ENCODE assay signal across 2 cellular contexts in the genomic region with DNA sequence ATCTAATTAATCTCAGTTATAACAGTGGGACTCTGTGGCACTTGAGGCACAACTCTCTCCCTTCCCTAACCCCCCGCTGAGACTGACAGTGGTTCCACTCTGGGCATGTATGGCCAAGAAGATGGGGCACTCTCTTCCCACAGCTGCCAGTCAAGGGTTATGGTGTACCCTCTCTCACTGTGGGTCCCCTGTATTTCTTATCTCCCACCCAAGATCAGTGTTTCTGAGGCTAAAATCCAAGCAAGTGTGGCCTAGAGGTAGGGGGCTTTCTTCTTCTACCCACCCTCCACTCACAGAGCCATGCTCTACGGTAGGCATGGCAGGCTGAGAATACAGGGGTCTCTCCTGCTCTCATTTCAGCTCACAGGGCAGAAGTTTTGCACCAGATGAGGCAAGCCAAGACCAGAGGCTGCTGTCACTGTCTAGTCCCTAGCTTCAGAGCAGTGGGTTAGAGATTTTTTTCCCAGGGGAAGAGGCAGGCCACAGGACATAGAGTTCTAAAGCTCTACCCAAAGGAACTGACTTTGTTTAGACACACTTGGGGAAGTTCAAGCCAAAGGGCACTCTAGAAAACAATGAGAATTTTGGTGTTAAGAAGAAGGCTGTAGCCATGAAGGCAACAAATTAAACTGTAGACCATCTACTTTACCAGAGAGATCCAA.
TF ChIP-seq lines count a peak whose summit lies in the region.

No MANE protein-coding gene starts in this region.

TF ChIP-seq in K562, 482 proteins besides CTCF, POLR2A, EP300 and RAD21:
- 0 out of 2 replicates have a peak, but pooled peaks have one; percentile 14 for TF ChIP-seq ZNF507 (tag; conservative IDR thresholded peaks at IDR 0.05)
- TF ChIP-seq ZBED1 (IDR thresholded peaks at IDR 0.05): no peak
- TF ChIP-seq PTTG1 (tag; IDR thresholded peaks at IDR 0.05; ENCODE audit: low read depth): peak; percentile 17; the same call in 1 of the 2 replicates
- peak; percentile 56 for TF ChIP-seq WHSC1 (IDR thresholded peaks at IDR 0.05; ENCODE audit: low read length)
- no peak for TF ChIP-seq NR4A1 (CRISPR knock-in tag; IDR thresholded peaks at IDR 0.05)
- TF ChIP-seq NR4A1 (tag; IDR thresholded peaks at IDR 0.05): peak; percentile 61; the same call in 1 of the 2 replicates
- peak in 1 of 2 experiments; percentile 15; a peak in 1 of 4 replicates for TF ChIP-seq MAZ (CRISPR knock-in tag; conservative IDR thresholded peaks at IDR 0.05 in 1 of 2, IDR thresholded peaks at IDR 0.05 in 1 of 2)
- 0 out of 2 replicates have a peak, but pooled peaks have one; percentile 5 for TF ChIP-seq TEAD2 (tag; IDR thresholded peaks at IDR 0.05)
- no peak for TF ChIP-seq NR2C1 (IDR thresholded peaks at IDR 0.05)
- peak; percentile 41 for TF ChIP-seq NR2C1 (tag; IDR thresholded peaks at IDR 0.05)
- TF ChIP-seq THAP12 (CRISPR knock-in tag; IDR thresholded peaks at IDR 0.05): no peak
- TF ChIP-seq, protein P1, sequence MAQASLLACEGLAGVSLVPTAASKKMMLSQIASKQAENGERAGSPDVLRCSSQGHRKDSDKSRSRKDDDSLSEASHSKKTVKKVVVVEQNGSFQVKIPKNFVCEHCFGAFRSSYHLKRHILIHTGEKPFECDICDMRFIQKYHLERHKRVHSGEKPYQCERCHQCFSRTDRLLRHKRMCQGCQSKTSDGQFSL (CRISPR knock-in tag; IDR thresholded peaks at IDR 0.05): no peak
- TF ChIP-seq, protein P1 (tag; IDR thresholded peaks at IDR 0.05): peak in 1 of 2 experiments; percentile 53; a peak in 1 of 4 replicates
- TF ChIP-seq, protein P2, sequence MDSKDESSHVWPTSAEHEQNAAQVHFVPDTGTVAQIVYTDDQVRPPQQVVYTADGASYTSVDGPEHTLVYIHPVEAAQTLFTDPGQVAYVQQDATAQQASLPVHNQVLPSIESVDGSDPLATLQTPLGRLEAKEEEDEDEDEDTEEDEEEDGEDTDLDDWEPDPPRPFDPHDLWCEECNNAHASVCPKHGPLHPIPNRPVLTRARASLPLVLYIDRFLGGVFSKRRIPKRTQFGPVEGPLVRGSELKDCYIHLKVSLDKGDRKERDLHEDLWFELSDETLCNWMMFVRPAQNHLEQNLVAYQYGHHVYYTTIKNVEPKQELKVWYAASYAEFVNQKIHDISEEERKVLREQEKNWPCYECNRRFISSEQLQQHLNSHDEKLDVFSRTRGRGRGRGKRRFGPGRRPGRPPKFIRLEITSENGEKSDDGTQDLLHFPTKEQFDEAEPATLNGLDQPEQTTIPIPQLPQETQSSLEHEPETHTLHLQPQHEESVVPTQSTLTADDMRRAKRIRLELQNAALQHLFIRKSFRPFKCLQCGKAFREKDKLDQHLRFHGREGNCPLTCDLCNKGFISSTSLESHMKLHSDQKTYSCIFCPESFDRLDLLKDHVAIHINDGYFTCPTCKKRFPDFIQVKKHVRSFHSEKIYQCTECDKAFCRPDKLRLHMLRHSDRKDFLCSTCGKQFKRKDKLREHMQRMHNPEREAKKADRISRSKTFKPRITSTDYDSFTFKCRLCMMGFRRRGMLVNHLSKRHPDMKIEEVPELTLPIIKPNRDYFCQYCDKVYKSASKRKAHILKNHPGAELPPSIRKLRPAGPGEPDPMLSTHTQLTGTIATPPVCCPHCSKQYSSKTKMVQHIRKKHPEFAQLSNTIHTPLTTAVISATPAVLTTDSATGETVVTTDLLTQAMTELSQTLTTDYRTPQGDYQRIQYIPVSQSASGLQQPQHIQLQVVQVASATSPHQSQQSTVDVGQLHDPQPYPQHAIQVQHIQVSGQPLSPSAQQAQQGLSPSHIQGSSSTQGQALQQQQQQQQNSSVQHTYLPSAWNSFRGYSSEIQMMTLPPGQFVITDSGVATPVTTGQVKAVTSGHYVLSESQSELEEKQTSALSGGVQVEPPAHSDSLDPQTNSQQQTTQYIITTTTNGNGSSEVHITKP (IDR thresholded peaks at IDR 0.05; ENCODE audit: partially characterized antibody): no peak
- TF ChIP-seq, protein P3, sequence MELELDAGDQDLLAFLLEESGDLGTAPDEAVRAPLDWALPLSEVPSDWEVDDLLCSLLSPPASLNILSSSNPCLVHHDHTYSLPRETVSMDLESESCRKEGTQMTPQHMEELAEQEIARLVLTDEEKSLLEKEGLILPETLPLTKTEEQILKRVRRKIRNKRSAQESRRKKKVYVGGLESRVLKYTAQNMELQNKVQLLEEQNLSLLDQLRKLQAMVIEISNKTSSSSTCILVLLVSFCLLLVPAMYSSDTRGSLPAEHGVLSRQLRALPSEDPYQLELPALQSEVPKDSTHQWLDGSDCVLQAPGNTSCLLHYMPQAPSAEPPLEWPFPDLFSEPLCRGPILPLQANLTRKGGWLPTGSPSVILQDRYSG (tag; conservative IDR thresholded peaks at IDR 0.05; ENCODE audit: low read depth): peak; percentile 35; the same call in 1 of the 2 replicates
- peak; percentile 58; the same call in 1 of the 2 replicates for TF ChIP-seq MEF2D (tag; conservative IDR thresholded peaks at IDR 0.05; ENCODE audit: low read depth)
TF ChIP-seq in K562: peak in this region for 10.

TF ChIP-seq in SK-N-SH, 30 proteins besides CTCF, POLR2A, EP300 and RAD21:
- TF ChIP-seq SMC3 (IDR thresholded peaks at IDR 0.05; ENCODE audit: low read depth, low read length) (no peak), FOXJ3 (CRISPR knock-in tag; IDR thresholded peaks at IDR 0.05) (no peak), POLR2AphosphoS5 (IDR thresholded peaks at IDR 0.05; ENCODE audit: low read depth, low read length) (no peak), FOSL2 (IDR thresholded peaks at IDR 0.05; ENCODE audit: borderline replicate concordance, low read depth) (no peak), TEAD4 (IDR thresholded peaks at IDR 0.05; ENCODE audit: borderline replicate concordance, insufficient read depth) (no peak), RCOR1 (IDR thresholded peaks at IDR 0.05; ENCODE audit: low read length) (no peak), RFX5 (IDR thresholded peaks at IDR 0.05; ENCODE audit: low read length) (no peak), JUND (IDR thresholded peaks at IDR 0.05) (no peak), RXRA (IDR thresholded peaks at IDR 0.05; ENCODE audit: borderline replicate concordance, low read depth) (no peak), MXI1 (IDR thresholded peaks at IDR 0.05; ENCODE audit: low read depth, low read length) (no peak), CHD2 (IDR thresholded peaks at IDR 0.05; ENCODE audit: low read length, partially characterized antibody) (no peak), NRF1 (IDR thresholded peaks at IDR 0.05; ENCODE audit: low read depth, low read length) (no peak), FOXM1 (IDR thresholded peaks at IDR 0.05; ENCODE audit: low read depth) (no peak), GABPA (IDR thresholded peaks at IDR 0.05; ENCODE audit: low read depth) (no peak), MEF2A (IDR thresholded peaks at IDR 0.05; ENCODE audit: borderline replicate concordance, low read depth) (no peak), TCF12 (IDR thresholded peaks at IDR 0.05) (no peak)
- TF ChIP-seq, protein P4, sequence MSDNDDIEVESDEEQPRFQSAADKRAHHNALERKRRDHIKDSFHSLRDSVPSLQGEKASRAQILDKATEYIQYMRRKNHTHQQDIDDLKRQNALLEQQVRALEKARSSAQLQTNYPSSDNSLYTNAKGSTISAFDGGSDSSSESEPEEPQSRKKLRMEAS (IDR thresholded peaks at IDR 0.05; ENCODE audit: low read depth): no peak
- TF ChIP-seq, protein P5, sequence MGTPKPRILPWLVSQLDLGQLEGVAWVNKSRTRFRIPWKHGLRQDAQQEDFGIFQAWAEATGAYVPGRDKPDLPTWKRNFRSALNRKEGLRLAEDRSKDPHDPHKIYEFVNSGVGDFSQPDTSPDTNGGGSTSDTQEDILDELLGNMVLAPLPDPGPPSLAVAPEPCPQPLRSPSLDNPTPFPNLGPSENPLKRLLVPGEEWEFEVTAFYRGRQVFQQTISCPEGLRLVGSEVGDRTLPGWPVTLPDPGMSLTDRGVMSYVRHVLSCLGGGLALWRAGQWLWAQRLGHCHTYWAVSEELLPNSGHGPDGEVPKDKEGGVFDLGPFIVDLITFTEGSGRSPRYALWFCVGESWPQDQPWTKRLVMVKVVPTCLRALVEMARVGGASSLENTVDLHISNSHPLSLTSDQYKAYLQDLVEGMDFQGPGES (IDR thresholded peaks at IDR 0.05; ENCODE audit: low read depth, low read length): no peak
